In genomic region chr2:29129586-29130281, GRCh38 we compare ENCODE assay signal across 8 cellular contexts. TPM values are rescaled to one million over a fixed set of nuclear protein-coding genes. Genes with fewer than 3 reads are reported as not detected.
A peak's percentile ranks its signal among the peaks of the same experiment; 100 is the strongest.
DNase-seq lines count a peak whose midpoint lies in the region; ATAC-seq, FAIRE-seq and TF ChIP-seq lines count a peak whose summit lies in the region.

No MANE protein-coding gene starts in this region.

- peak overlapping the region; percentile 93 for H2BK5ac ChIP-seq in IMR-90 (ENCODE audit: low read depth, low read length, poor library complexity, severe bottlenecking)

- H3K27me3 Mint-ChIP-seq in progenitor cell of endocrine pancreas = no peaks in the 10 kb centered on the region
- no peaks in the 10 kb centered on the region for H3K27me3 Mint-ChIP-seq in CD4-positive, alpha-beta T cell

- no peaks in the 10 kb centered on the region for H4K20me1 ChIP-seq in IMR-90 (ENCODE audit: insufficient read depth, low read length)

- H3K27ac ChIP-seq in IMR-90 (ENCODE audit: insufficient read depth, low read length) (peak overlapping the region; percentile 98), caudate nucleus (ENCODE audit: low read depth, low read length) (peak overlapping the region; percentile 88)
- H3K27ac ChIP-seq in CD4-positive, alpha-beta T cell (ENCODE audit: low read depth, low read length) = no peak overlapping the region

- BruUV-seq in IMR-90 (replicated peaks; lab: Mats Ljungman, UMichigan) = TSS peak; percentile 81

- peaks cover 11% of the 10 kb centered on the region for H3K4me1 ChIP-seq in IMR-90 (ENCODE audit: control insufficient read depth, insufficient read depth, low read length)

- peak overlapping the region; percentile 94 for H2BK120ac ChIP-seq in IMR-90 (ENCODE audit: low read depth, low read length)

- H2BK15ac ChIP-seq in IMR-90 (ENCODE audit: low read depth, low read length) = peak overlapping the region; percentile 58

- H3K23ac ChIP-seq in IMR-90 (ENCODE audit: low read depth, low read length) = peak overlapping the region; percentile 86

- TF ChIP-seq RAD21 in IMR-90 (IDR thresholded peaks at IDR 0.05; ENCODE audit: low read length) = no peak

- DNase-seq in GM12892 (ENCODE audit: insufficient read length) = no peak
- no peak for DNase-seq in IMR-90
- DNase-seq in caudate nucleus (lab: John Stamatoyannopoulos, UW) = no peak
- no peak for DNase-seq in progenitor cell of endocrine pancreas (ENCODE audit: low spot score, unreplicated experiment)
- DNase-seq in stimulated activated CD4-positive, alpha-beta T cell treated with anti-CD3 and anti-CD28 coated beads, Interleukin-4, amount 100 ng/mL, for 24 hours = no peak
- DNase-seq in CD4-positive, alpha-beta T cell = no peak

- H3K9ac ChIP-seq in IMR-90 (ENCODE audit: low read depth, low read length) = peak overlapping the region; percentile 81

- peak overlapping the region; percentile 20; the same call in 1 of the 2 replicates for H3K4me3 ChIP-seq in IMR-90 (ENCODE audit: insufficient read depth, low read depth, low read length)

- ATAC-seq in IMR-90 (ENCODE audit: low read depth) (peak; percentile 50), HG03159 (IDR thresholded peaks at IDR 0.05; ENCODE audit: unreplicated experiment) (no peak), HG03108 (IDR thresholded peaks at IDR 0.05; ENCODE audit: unreplicated experiment) (no peak)
- ATAC-seq in CD4-positive, alpha-beta T cell (ENCODE audit: poor library complexity) = no peak

- H3K27me3 ChIP-seq in IMR-90 (ENCODE audit: control insufficient read depth, insufficient read depth, low read length) = no peaks in the 10 kb centered on the region
- no peaks in the 10 kb centered on the region for H3K27me3 ChIP-seq in CD4-positive, alpha-beta T cell (ENCODE audit: control insufficient read depth, insufficient read depth, low read length)

- H2AFZ ChIP-seq in IMR-90 (replicated peaks; ENCODE audit: low read length, poor library complexity) = no peak overlapping the region

- peaks cover 7% of the 10 kb centered on the region for H3K9me3 ChIP-seq in IMR-90 (ENCODE audit: control insufficient read depth, insufficient read depth, low read length)
- no peaks in the 10 kb centered on the region for H3K9me3 ChIP-seq in CD4-positive, alpha-beta T cell (ENCODE audit: control insufficient read depth, low read length)

- TF ChIP-seq POLR2A in GM12892 (IDR thresholded peaks at IDR 0.05; ENCODE audit: low read depth, low read length) = no peak
- no peak for TF ChIP-seq POLR2A in IMR-90 (IDR thresholded peaks at IDR 0.05; ENCODE audit: low read depth, low read length)

- in situ Hi-C loops in IMR-90 (cut with MboI; ENCODE audit: low sequenced_read_pairs) = no loop called here

- H3K14ac ChIP-seq in IMR-90 (replicated peaks; ENCODE audit: low read depth, low read length) = peak overlapping the region; percentile 88

- H2AK9ac ChIP-seq in IMR-90 (replicated peaks; ENCODE audit: low read depth, low read length, poor library complexity) = peak overlapping the region; percentile 30

- H3K18ac ChIP-seq in IMR-90 (ENCODE audit: low read depth, low read length) = peak overlapping the region; percentile 100

- H4K8ac ChIP-seq in IMR-90 (ENCODE audit: low read depth in 2 of 2, low read length in 2 of 2) = peak overlapping the region; percentile 50 to 92

- H2AK5ac ChIP-seq in IMR-90 (ENCODE audit: low read depth, low read length) = peak overlapping the region; percentile 28

- WGBS in IMR-90 (ENCODE audit: extremely low coverage in 2 of 2, insufficient read length in 1 of 2), 2 experiments = no CpG with 5 or more reads among the region's 2 CpGs

- H3K56ac ChIP-seq in IMR-90 (ENCODE audit: extremely low read depth, insufficient read depth, low read length) = peak overlapping the region; percentile 95

- peak overlapping the region; percentile 93 for H3K4ac ChIP-seq in IMR-90 (ENCODE audit: low read depth, low read length)

- H3K9me1 ChIP-seq in IMR-90 (ENCODE audit: insufficient read depth, low read length) = 0 out of 2 replicates have a peak, but pooled peaks cover 3% of the 10 kb centered on the region

- dilution Hi-C loops in IMR-90 (cut with HindIII; ENCODE audit: low sequenced_read_pairs, unreplicated experiment) = no loop called here

- H3K79me1 ChIP-seq in IMR-90 (ENCODE audit: low read depth in 1 of 2, low read length in 2 of 2) = peaks cover 15 to 36% of the 10 kb centered on the region in 2 experiments

- peaks cover 15% of the 10 kb centered on the region for H3K36me3 Mint-ChIP-seq in progenitor cell of endocrine pancreas (ENCODE audit: insufficient read depth)
- peaks cover 92% of the 10 kb centered on the region for H3K36me3 Mint-ChIP-seq in CD4-positive, alpha-beta T cell (ENCODE audit: low read depth)

- H3K4me3 Mint-ChIP-seq in progenitor cell of endocrine pancreas (ENCODE audit: low read depth) = no peak overlapping the region
- no peak overlapping the region for H3K4me3 Mint-ChIP-seq in CD4-positive, alpha-beta T cell

- intact Hi-C loops in IMR-90 (cut with micrococcal nuclease) = no loop called here
- intact Hi-C loops in CD4-positive, alpha-beta T cell (cut with DNase I, micrococcal nuclease) = no loop called here

- H4K91ac ChIP-seq in IMR-90 (ENCODE audit: insufficient read depth, low read depth, low read length) = peak overlapping the region; percentile 93

- peaks cover 20% of the 10 kb centered on the region for H3K4me1 Mint-ChIP-seq in progenitor cell of endocrine pancreas (ENCODE audit: low read depth)
- H3K4me1 Mint-ChIP-seq in CD4-positive, alpha-beta T cell (ENCODE audit: low read depth) = peaks cover 29% of the 10 kb centered on the region

- TF ChIP-seq CTCF in IMR-90 (conservative IDR thresholded peaks at IDR 0.05; ENCODE audit: low read depth, low read length) = no peak
- TF ChIP-seq CTCF in progenitor cell of endocrine pancreas (IDR thresholded peaks at IDR 0.05; ENCODE audit: unreplicated experiment) = no peak
- TF ChIP-seq CTCF in CD4-positive, alpha-beta T cell (IDR thresholded peaks at IDR 0.05) = no peak

- peaks cover 22% of the 10 kb centered on the region for H3K36me3 ChIP-seq in IMR-90 (ENCODE audit: control insufficient read depth, insufficient read depth, low read length)

- FAIRE-seq in GM12892 (lab: Jason Lieb, UNC) = peak; percentile 67

- CTCF ChIA-PET in IMR-90 (lab: Yijun Ruan, JAX) = interaction anchor here (1.2 to 2.0 kb wide), 5 partner anchors 10 to 171 kb away, joined by 3 to 8 read pairs (median 4); no protein-coding TSS in a partner anchor
- CTCF ChIA-PET in CD4-positive, alpha-beta T cell (lab: Charles Lee) = interaction anchor here (0.8 to 1.7 kb wide), 4 partner anchors 10 to 114 kb away, joined by 3 to 4 read pairs (median 4); no protein-coding TSS in a partner anchor

- peaks cover 5% of the 10 kb centered on the region for H3K9me3 Mint-ChIP-seq in progenitor cell of endocrine pancreas (ENCODE audit: low read depth)
- no peaks in the 10 kb centered on the region for H3K9me3 Mint-ChIP-seq in CD4-positive, alpha-beta T cell

- H4K5ac ChIP-seq in IMR-90 (ENCODE audit: low read depth, low read length) = peak overlapping the region; percentile 99

- peak overlapping the region; percentile 83 for H3K27ac Mint-ChIP-seq in progenitor cell of endocrine pancreas
- H3K27ac Mint-ChIP-seq in CD4-positive, alpha-beta T cell = no peak overlapping the region

- peak overlapping the region; percentile 93 for H2BK20ac ChIP-seq in IMR-90 (ENCODE audit: low read depth, low read length)

- POLR2A ChIA-PET in IMR-90 (lab: Charles Lee; ENCODE audit: unreplicated experiment) = interaction anchor here (1.5 to 2.2 kb wide), 2 partner anchors 10 to 13 kb away, joined by 4 to 11 read pairs; no protein-coding TSS in a partner anchor
- POLR2A ChIA-PET in CD4-positive, alpha-beta T cell (lab: Charles Lee) = interaction anchor here (1.1 to 2.0 kb wide), 4 partner anchors 11 to 118 kb away, joined by 3 to 7 read pairs (median 6); partner anchors contain the start of gene CLIP4

- H3K4me2 ChIP-seq in IMR-90 (ENCODE audit: low read depth, low read length) = peak overlapping the region; percentile 90

TF ChIP-seq in IMR-90, 13 proteins besides CTCF, POLR2A, EP300 and RAD21 (continues in another document):
- TF ChIP-seq ELK1 (IDR thresholded peaks at IDR 0.05; ENCODE audit: borderline replicate concordance, low read depth, low read length) (no peak), MXI1 (IDR thresholded peaks at IDR 0.05; ENCODE audit: borderline replicate concordance, low read depth, low read length) (no peak), USF2 (IDR thresholded peaks at IDR 0.05; ENCODE audit: low read depth, low read length) (no peak), NFE2L2 (IDR thresholded peaks at IDR 0.05; ENCODE audit: low read depth, low read length) (no peak), MAFK (IDR thresholded peaks at IDR 0.05; ENCODE audit: low read depth, low read length) (no peak), CEBPB (IDR thresholded peaks at IDR 0.05; ENCODE audit: low read depth, low read length) (no peak), BHLHE40 (IDR thresholded peaks at IDR 0.05; ENCODE audit: low read depth, low read length) (no peak)

RNA-seq across cellular contexts. Expression of gene CLIP4, which starts 14.5 kb away (rescaled TPM):
- polyA plus RNA-seq in GM12892 (2012; ENCODE audit: missing spikeins) = 29.7 TPM
- total RNA-seq in IMR-90 (2012; rRNA removed) = 64.2 and 66.3 TPM in 2 replicates
- polyA plus RNA-seq in IMR-90 (2012; rRNA removed) = 26.8 and 29.7 TPM in 2 replicates
- polyA plus RNA-seq in IMR-90 (2012; cell fraction: cytosol; rRNA removed) = 5.5 and 8.4 TPM in 2 replicates
- 10.3 and 72.2 TPM in 2 replicates for polyA plus RNA-seq in IMR-90 (2012; cell fraction: nucleus; rRNA removed; ENCODE audit: low replicate concordance)
- total RNA-seq in progenitor cell of endocrine pancreas = 13.7 and 16.0 TPM in 2 replicates
- total RNA-seq in CD4-positive, alpha-beta T cell = 10 to 100 TPM; 36.8 to 39.4 TPM

RNA-seq across cellular contexts. Expression of gene PCARE, which starts 55.4 kb away (rescaled TPM):
- polyA plus RNA-seq in GM12892 (2012; ENCODE audit: missing spikeins) = not detected
- total RNA-seq in IMR-90 (2012; rRNA removed) (not detected in 2 replicates), progenitor cell of endocrine pancreas (not detected in 2 replicates)
- not detected in 2 replicates for polyA plus RNA-seq in IMR-90 (2012; rRNA removed)
- not detected in 2 replicates for polyA plus RNA-seq in IMR-90 (2012; cell fraction: cytosol; rRNA removed)
- not detected in 2 replicates for polyA plus RNA-seq in IMR-90 (2012; cell fraction: nucleus; rRNA removed; ENCODE audit: low replicate concordance)
- not detected for total RNA-seq in CD4-positive, alpha-beta T cell
